ENCODE assay signal across 18 cellular contexts in genomic region chr7:134820295-134820694, GRCh38. TPM values are rescaled to one million over a fixed set of nuclear protein-coding genes. Genes with fewer than 3 reads are reported as not detected.
DNase-seq lines count a peak whose midpoint lies in the region; ATAC-seq and TF ChIP-seq lines count a peak whose summit lies in the region.
"Had no signal": no experiment of that assay in that cellular context is flagged by ENCODE, and none has a peak within 500 bp of the region (broad histone marks: within the 10 kb centered on the region; RNA-seq: fewer than 3 reads in every experiment).

No MANE protein-coding gene starts in this region.

- TF ChIP-seq CTCF in GM23338 (conservative IDR thresholded peaks at IDR 0.05; ENCODE audit: low read depth in 2 of 2) (no peak), chondrocyte (IDR thresholded peaks at IDR 0.05) (no peak), mesothelial cell of epicardium (IDR thresholded peaks at IDR 0.05; ENCODE audit: unreplicated experiment) (no peak), stomach (IDR thresholded peaks at IDR 0.05) (no peak)

- H3K27me3 Mint-ChIP-seq in GM23338 (ENCODE audit: insufficient read depth, low read depth, poor library complexity), result no peaks in the 10 kb centered on the region
- no peaks in the 10 kb centered on the region for H3K27me3 Mint-ChIP-seq in chondrocyte (ENCODE audit: low read depth)
- no peaks in the 10 kb centered on the region for H3K27me3 Mint-ChIP-seq in mesothelial cell of epicardium (ENCODE audit: low read depth)

- peak overlapping the region; percentile 11; the same call in 1 of the 2 replicates for H3K27ac ChIP-seq in GM23338 (ENCODE audit: low read depth)
- peak overlapping the region in 3 of 5 donors; percentile 27 to 79 (median 44) for H3K27ac ChIP-seq in stomach
- H3K27ac ChIP-seq: BLaER1 treated with 17β-estradiol and CSF1 and Interleukin-3, amounts not matched to agents 10 nM and 100 nM; RWPE1 had no signal

- H3K4me3 Mint-ChIP-seq in GM23338 (no peak overlapping the region), chondrocyte (ENCODE audit: unreplicated experiment) (no peak overlapping the region), mesothelial cell of epicardium (no peak overlapping the region)
- H3K4me3 Mint-ChIP-seq: CD8-positive, alpha-beta memory T cell had no signal

- H3K36me3 Mint-ChIP-seq in GM23338 (ENCODE audit: low read depth), result peaks cover 4% of the 10 kb centered on the region; the same call in 1 of the 3 replicates
- peaks cover 48% of the 10 kb centered on the region for H3K36me3 Mint-ChIP-seq in chondrocyte (ENCODE audit: low read depth)
- peaks cover 23% of the 10 kb centered on the region for H3K36me3 Mint-ChIP-seq in mesothelial cell of epicardium
- H3K36me3 Mint-ChIP-seq: CD8-positive, alpha-beta memory T cell had no signal

- 69 to 84% (median 75%) methylated on average over 2 of the region's 2 CpGs for WGBS in stomach, 5 donors

- peaks cover 25% of the 10 kb centered on the region for H3K79me2 ChIP-seq in GM23338 (replicated peaks; ENCODE audit: insufficient read depth)

- H2AFZ ChIP-seq in GM23338, result no peak overlapping the region

- H3K4me1 ChIP-seq in GM23338 (ENCODE audit: insufficient read depth), result 0 out of 2 replicates have a peak, but pooled peaks cover 15% of the 10 kb centered on the region
- H3K4me1 ChIP-seq in stomach, result peaks cover 0 to 20% (median 5%) of the 10 kb centered on the region in 4 donors

- H3K4me1 Mint-ChIP-seq in GM23338, result peaks cover 3% of the 10 kb centered on the region; the same call in 2 of the 3 replicates
- H3K4me1 Mint-ChIP-seq in chondrocyte (ENCODE audit: low read depth), result peaks cover 90% of the 10 kb centered on the region
- H3K4me1 Mint-ChIP-seq in mesothelial cell of epicardium, result peaks cover 40% of the 10 kb centered on the region
- H3K4me1 Mint-ChIP-seq: CD8-positive, alpha-beta memory T cell had no signal

- intact Hi-C loops in stomach (cut with DNase I; ENCODE audit: low total_unique reads), result no loop called here

- H3K27ac Mint-ChIP-seq in GM23338 (no peak overlapping the region), chondrocyte (ENCODE audit: unreplicated experiment) (peak overlapping the region; percentile 90), mesothelial cell of epicardium (peak overlapping the region; percentile 70)
- H3K27ac Mint-ChIP-seq: CD8-positive, alpha-beta memory T cell had no signal

- no peaks in the 10 kb centered on the region; the same call in none of the 2 replicates for H3K9me2 ChIP-seq in GM23338 (ENCODE audit: insufficient read depth)

- no peak overlapping the region for H3K4me2 ChIP-seq in GM23338
- H3K4me2 ChIP-seq: BLaER1 treated with 17β-estradiol and CSF1 and Interleukin-3, amounts not matched to agents 10 nM and 100 nM had no signal

- no peaks in the 10 kb centered on the region for H3K27me3 ChIP-seq in GM23338 (ENCODE audit: insufficient read depth)
- no peaks in the 10 kb centered on the region for H3K27me3 ChIP-seq in stomach
- H3K27me3 ChIP-seq: BLaER1 treated with 17β-estradiol and CSF1 and Interleukin-3, amounts not matched to agents 10 nM and 100 nM had no signal

- H3F3A ChIP-seq in GM23338 (replicated peaks; ENCODE audit: low read depth), result no peaks in the 10 kb centered on the region

- TF ChIP-seq EP300 in stomach (IDR thresholded peaks at IDR 0.05), result no peak

- no peaks in the 10 kb centered on the region for H3K9me3 Mint-ChIP-seq in GM23338
- H3K9me3 Mint-ChIP-seq in chondrocyte (ENCODE audit: low read depth), result no peaks in the 10 kb centered on the region
- peaks cover 3% of the 10 kb centered on the region for H3K9me3 Mint-ChIP-seq in mesothelial cell of epicardium
- H3K9me3 Mint-ChIP-seq: CD8-positive, alpha-beta memory T cell had no signal

- no peaks in the 10 kb centered on the region for H3K9me3 ChIP-seq in stomach

- H3K36me3 ChIP-seq in GM23338 (ENCODE audit: insufficient read depth) (no peaks in the 10 kb centered on the region), stomach (no peaks in the 10 kb centered on the region)

- H4K20me1 ChIP-seq in GM23338 (replicated peaks; ENCODE audit: insufficient read depth), result no peaks in the 10 kb centered on the region
- H4K20me1 ChIP-seq: BLaER1 treated with 17β-estradiol and CSF1 and Interleukin-3, amounts not matched to agents 10 nM and 100 nM had no signal

- TF ChIP-seq POLR2A in stomach (IDR thresholded peaks at IDR 0.05), result no peak

- DNase-seq in GM23338 (ENCODE audit: low spot score), result no peak
- no peak for DNase-seq in chondrocyte (ENCODE audit: low spot score)
- no peak for DNase-seq in mesothelial cell of epicardium (ENCODE audit: low spot score in 2 of 2, unreplicated experiment in 2 of 2)
- DNase-seq in stomach, result no peak
- DNase-seq in SIG-M5 treated with dmso at 0.1 percent for 504 hours (lab: John Stamatoyannopoulos, UW; ENCODE audit: unreplicated experiment), result no peak
- no peak for DNase-seq in AML-193 (lab: John Stamatoyannopoulos, UW)
- DNase-seq in COR-L47 (lab: John Stamatoyannopoulos, UW), result no peak
- DNase-seq: CD8-positive, alpha-beta memory T cell; DND-41; GOT3; KG1; NCI-H1436; NCI-H2029; NCI-H2171 treated with DMSO at 0.1 percent for 48 hours; NCI-H774 had no signal

- ATAC-seq in GM23338 (no peak), GM21825 (IDR thresholded peaks at IDR 0.05; ENCODE audit: unreplicated experiment) (no peak)

- H3K4me3 ChIP-seq in GM23338, result no peak overlapping the region
- H3K4me3 ChIP-seq in stomach, result no peak overlapping the region
- H3K4me3 ChIP-seq: BLaER1 treated with 17β-estradiol and CSF1 and Interleukin-3, amounts not matched to agents 10 nM and 100 nM had no signal

TF ChIP-seq in GM23338, 12 proteins besides CTCF, POLR2A, EP300 and RAD21:
- TF ChIP-seq REST (IDR thresholded peaks at IDR 0.05; ENCODE audit: unreplicated experiment) (no peak), ZNF331 (CRISPR knock-in tag; IDR thresholded peaks at IDR 0.05; ENCODE audit: low read depth) (no peak), POLR2AphosphoS5 (IDR thresholded peaks at IDR 0.05; ENCODE audit: low read depth) (no peak)
TF ChIP-seq in GM23338: peak in this region for 0.

RNA-seq across cellular contexts. Expression of gene CALD1, which starts 40.9 kb away (rescaled TPM):
- total RNA-seq in GM23338 (2014; rRNA removed; shearing (Covaris generic)), result 132 and 133 TPM in 2 replicates
- polyA plus RNA-seq in GM23338 (2016; fragmentation: Nextera tagmentation; extraction: Ambion mirVana) (762 and 842 TPM in 2 replicates), stomach (100 to 1,000 TPM; 146 to 179 (median 172) TPM)
- total RNA-seq in chondrocyte (1,623 to 1,979 TPM (median 1,941 TPM) in 3 replicates), mesothelial cell of epicardium (191 to 211 TPM (median 194 TPM) in 3 replicates), stomach (1,000 to 10,000 TPM in 1 of 5 donors, 100 to 1,000 TPM in 4; 300 to 1,007 (median 620) TPM)
- polyA plus RNA-seq: CD8-positive, alpha-beta memory T cell had no signal
